Comparison of ENCODE assay signal across 9 cellular contexts in the genomic region with DNA sequence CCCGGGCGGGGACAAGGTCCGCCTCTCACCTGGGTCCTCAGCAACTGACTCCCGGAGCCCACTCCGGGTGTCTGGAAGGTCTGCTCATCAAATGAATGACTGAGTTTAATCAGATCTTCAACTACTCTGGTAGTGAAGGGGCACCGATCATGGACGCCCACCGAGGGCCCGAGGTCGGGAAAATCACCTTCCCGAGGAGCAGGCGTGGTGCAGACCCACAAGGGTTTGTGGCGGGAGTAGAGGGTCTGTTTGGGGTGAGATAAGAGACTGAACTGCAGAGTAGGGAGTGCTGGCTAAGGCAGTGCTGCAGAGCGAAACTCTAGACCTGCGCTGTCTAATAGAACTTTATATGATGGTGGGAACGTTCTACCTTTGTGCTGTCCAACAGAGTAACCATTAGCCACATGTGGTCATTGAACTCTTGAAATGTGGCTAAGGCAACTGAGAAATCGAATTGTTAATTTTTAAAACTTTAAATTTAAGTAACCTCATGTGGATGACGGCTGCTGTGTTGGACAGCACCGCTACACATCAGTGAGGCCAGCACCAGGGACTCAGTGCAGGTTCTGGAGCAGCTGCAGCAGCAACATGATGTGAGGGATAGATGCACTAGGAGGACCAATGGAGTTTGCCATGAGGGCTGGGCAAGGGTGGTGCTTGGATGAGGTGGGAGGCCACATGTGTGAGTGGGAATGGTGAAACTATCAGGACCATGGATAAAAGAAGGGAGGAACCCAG. TPM values are rescaled to one million over a fixed set of nuclear protein-coding genes. Genes with fewer than 3 reads are reported as not detected.
DNase-seq lines count a peak whose midpoint lies in the region; ATAC-seq and TF ChIP-seq lines count a peak whose summit lies in the region.
"Not testable (repeated sequence)": the region's sequence is repeated elsewhere in the genome, so short reads cannot be mapped to it uniquely, and the experiment has no call there.
"Had no signal": no experiment of that assay in that cellular context is flagged by ENCODE, and none has a peak within 500 bp of the region (broad histone marks: within the 10 kb centered on the region; RNA-seq: fewer than 3 reads in every experiment).

No MANE protein-coding gene starts in this region.

- not testable (repeated sequence) for TF ChIP-seq RAD21 in SK-N-SH (IDR thresholded peaks at IDR 0.05; ENCODE audit: low read length)

- H3K27ac ChIP-seq in CD8-positive, alpha-beta T cell (ENCODE audit: low read depth, low read length), result peak overlapping the region; percentile 78
- H3K27ac ChIP-seq in SK-N-SH (ENCODE audit: low read depth in 2 of 2, low read length in 1 of 2) (peak overlapping the region in 1 of 2 experiments; percentile 84; a peak in 1 of 4 replicates), adrenal gland (peak overlapping the region in 4 of 5 donors; percentile 55 to 93 (median 71)), epithelial cell of prostate (peak overlapping the region; percentile 17), left lung (peak overlapping the region; percentile 55 to 82), tibial artery (peak overlapping the region; percentile 84 to 85)

- not testable (repeated sequence) for H3K9me3 ChIP-seq in CD8-positive, alpha-beta T cell (ENCODE audit: low read length); SK-N-SH; adrenal gland (replicated peaks in 1 of 3); left lung; tibial artery

- H3K27me3 ChIP-seq in CD8-positive, alpha-beta T cell (ENCODE audit: insufficient read depth, low read length); SK-N-SH (ENCODE audit: insufficient read depth); adrenal gland; tibial artery: not testable (repeated sequence)
- peaks cover 0 to 23% of the 10 kb centered on the region in 2 donors for H3K27me3 ChIP-seq in left lung

- POLR2A ChIA-PET in CD8-positive, alpha-beta T cell (lab: Charles Lee); SK-N-SH (lab: Yijun Ruan, JAX): not testable (repeated sequence)

- not testable (repeated sequence) for DNase-seq in CD8-positive, alpha-beta T cell; adrenal gland; epithelial cell of prostate (ENCODE audit: low read depth, low spot score); left lung; osteocyte (ENCODE audit: extremely low spot score, unreplicated experiment); tibial artery
- peak; percentile 50 for DNase-seq in SK-N-SH

- WGBS in SK-N-SH (ENCODE audit: low lambda C conversion rate), result 1% methylated on average over 14 of the region's 19 CpGs
- WGBS in adrenal gland, 4 donors, result 5 to 7% (median 7%) methylated on average over 17 to 19 of the region's 19 CpGs

- ATAC-seq in CD8-positive, alpha-beta T cell; left lung: not testable (repeated sequence)
- peak; percentile 9 for ATAC-seq in HG03196 (IDR thresholded peaks at IDR 0.05; ENCODE audit: unreplicated experiment)

- not testable (repeated sequence) for H3K36me3 ChIP-seq in CD8-positive, alpha-beta T cell (ENCODE audit: insufficient read depth, low read length); SK-N-SH (replicated peaks in 1 of 2; ENCODE audit: control insufficient read depth in 1 of 2, insufficient read depth in 2 of 2, low read length in 1 of 2); adrenal gland (replicated peaks in 1 of 2); left lung; tibial artery

- H3F3A ChIP-seq in SK-N-SH (replicated peaks; ENCODE audit: insufficient read depth), result not testable (repeated sequence)

- H3K9me2 ChIP-seq in SK-N-SH, result not testable (repeated sequence)

- H3K9me3 Mint-ChIP-seq in CD8-positive, alpha-beta T cell; osteocyte (ENCODE audit: unreplicated experiment): not testable (repeated sequence)

- H4K20me1 ChIP-seq in SK-N-SH (ENCODE audit: insufficient read depth), result not testable (repeated sequence)

- H3K27me3 Mint-ChIP-seq in CD8-positive, alpha-beta T cell (ENCODE audit: low read depth); osteocyte (ENCODE audit: unreplicated experiment): not testable (repeated sequence)

- H3K4me1 Mint-ChIP-seq in CD8-positive, alpha-beta T cell (ENCODE audit: low read depth), result peaks cover 45% of the 10 kb centered on the region
- H3K4me1 Mint-ChIP-seq in osteocyte (ENCODE audit: unreplicated experiment), result peaks cover 29% of the 10 kb centered on the region

- H3K4me3 Mint-ChIP-seq in CD8-positive, alpha-beta T cell, result peak overlapping the region; percentile 95
- H3K4me3 Mint-ChIP-seq in osteocyte (ENCODE audit: unreplicated experiment), result peak overlapping the region; percentile 97

- H3K4me1 ChIP-seq in CD8-positive, alpha-beta T cell (ENCODE audit: insufficient read depth, low read length), result peaks cover 22% of the 10 kb centered on the region
- peaks cover 5 to 27% of the 10 kb centered on the region in 2 experiments; a peak in 2 of 4 replicates for H3K4me1 ChIP-seq in SK-N-SH (ENCODE audit: control insufficient read depth in 1 of 2, insufficient read depth in 2 of 2, low read depth in 1 of 2, low read length in 1 of 2)
- peaks cover 5 to 24% of the 10 kb centered on the region in 2 donors for H3K4me1 ChIP-seq in adrenal gland (replicated peaks in 1 of 2)
- H3K4me1 ChIP-seq in left lung, result peaks cover 9 to 44% of the 10 kb centered on the region in 2 donors
- H3K4me1 ChIP-seq in tibial artery, result peaks cover 0 to 48% (median 33%) of the 10 kb centered on the region in 4 donors

- peak overlapping the region; percentile 95 for H3K27ac Mint-ChIP-seq in CD8-positive, alpha-beta T cell
- peak overlapping the region; percentile 98 for H3K27ac Mint-ChIP-seq in osteocyte (ENCODE audit: unreplicated experiment)

- TF ChIP-seq CTCF in CD8-positive, alpha-beta T cell (IDR thresholded peaks at IDR 0.05); SK-N-SH (IDR thresholded peaks at IDR 0.05); adrenal gland (IDR thresholded peaks at IDR 0.05); left lung (IDR thresholded peaks at IDR 0.05); osteocyte (IDR thresholded peaks at IDR 0.05); tibial artery (IDR thresholded peaks at IDR 0.05): not testable (repeated sequence)

- peaks cover 12% of the 10 kb centered on the region for H3K36me3 Mint-ChIP-seq in CD8-positive, alpha-beta T cell
- not testable (repeated sequence) for H3K36me3 Mint-ChIP-seq in osteocyte (ENCODE audit: unreplicated experiment)

- peak overlapping the region; percentile 74; the same call in 1 of the 2 replicates for H2AFZ ChIP-seq in SK-N-SH (ENCODE audit: low read depth)

- intact Hi-C loops in CD8-positive, alpha-beta T cell (cut with DNase I, micrococcal nuclease), result loop anchor here (1.0 to 5.0 kb wide), 3 partner anchors 16 to 97 kb away; partner anchors contain the start of genes APEH (in 2 of the 2), AMIGO3 (in 1 of the 2) and IP6K1 (in 1 of the 2)
- intact Hi-C loops in adrenal gland (cut with DNase I); left lung (cut with DNase I); tibial artery (cut with DNase I; ENCODE audit: low total_unique reads): not testable (repeated sequence)

- peak overlapping the region; percentile 83 for H3K4me2 ChIP-seq in SK-N-SH

- peak overlapping the region; percentile 96 for H3K4me3 ChIP-seq in CD8-positive, alpha-beta T cell (ENCODE audit: low read depth, low read length)
- peak overlapping the region; percentile 84 to 92 for H3K4me3 ChIP-seq in SK-N-SH (ENCODE audit: low read depth in 2 of 2, low read length in 1 of 2)
- H3K4me3 ChIP-seq in adrenal gland, result peak overlapping the region; percentile 74 to 99 (median 95)
- H3K4me3 ChIP-seq in left lung, result peak overlapping the region; percentile 98 to 99
- H3K4me3 ChIP-seq in tibial artery, result peak overlapping the region; percentile 81 to 91

- H3K9ac ChIP-seq in SK-N-SH, result peak overlapping the region; percentile 87

- not testable (repeated sequence) for TF ChIP-seq POLR2A in adrenal gland (IDR thresholded peaks at IDR 0.05)

- TF ChIP-seq EP300 in SK-N-SH (IDR thresholded peaks at IDR 0.05; ENCODE audit: borderline replicate concordance in 1 of 2, low read depth in 1 of 2, low read length in 1 of 2), result not testable (repeated sequence)

- peaks cover 28% of the 10 kb centered on the region for H3K79me2 ChIP-seq in SK-N-SH (ENCODE audit: insufficient read depth)

- CTCF ChIA-PET in CD8-positive, alpha-beta T cell (lab: Charles Lee), result not testable (repeated sequence)
- CTCF ChIA-PET in SK-N-SH (lab: Yijun Ruan, JAX), result interaction anchor here (1.4 kb wide), 1 partner anchor 151 kb away, joined by 3 read pairs; no protein-coding TSS in a partner anchor

RNA-seq across cellular contexts. Expression of gene RNF123, which starts 0.7 kb away (rescaled TPM):
- 10 to 100 TPM; 23.7 to 27.0 TPM for total RNA-seq in CD8-positive, alpha-beta T cell
- 48.1 and 53.3 TPM in 2 replicates for polyA plus RNA-seq in SK-N-SH (2012; rRNA removed)
- 15.5 and 21.9 TPM in 2 replicates for polyA plus RNA-seq in SK-N-SH (2012; cell fraction: cytosol; rRNA removed)
- 151 and 186 TPM in 2 replicates for polyA plus RNA-seq in SK-N-SH (2012; cell fraction: nucleus; rRNA removed)
- total RNA-seq in adrenal gland, result 10 to 100 TPM; 19.5 to 62.3 (median 38.3) TPM
- polyA plus RNA-seq in adrenal gland, result 10 to 100 TPM; 35.1 to 59.6 (median 48.8) TPM
- total RNA-seq in left lung, result 10 to 100 TPM; 40.9 to 45.0 TPM
- total RNA-seq in osteocyte, result 50.9 and 61.0 TPM in 2 replicates

RNA-seq across cellular contexts. Expression of gene MST1, which starts 0.8 kb away (rescaled TPM):
- total RNA-seq in CD8-positive, alpha-beta T cell, result 1 to 10 TPM; 8.6 to 9.1 TPM
- polyA plus RNA-seq in SK-N-SH (2012; rRNA removed) (35.1 and 46.3 TPM in 2 replicates), adrenal gland (100 to 1,000 TPM in 2 of 3 donors, 1 to 10 TPM in 1; 7.5 to 241 (median 240) TPM)
- polyA plus RNA-seq in SK-N-SH (2012; cell fraction: cytosol; rRNA removed), result 2.8 and 4.5 TPM in 2 replicates
- 411 and 496 TPM in 2 replicates for polyA plus RNA-seq in SK-N-SH (2012; cell fraction: nucleus; rRNA removed)
- total RNA-seq in adrenal gland (10 to 100 TPM; 13.4 to 92.0 (median 36.4) TPM), left lung (10 to 100 TPM; 12.5 to 19.1 TPM), osteocyte (35.9 and 38.3 TPM in 2 replicates)

RNA-seq across cellular contexts. Expression of gene APEH, which starts 15.9 kb away (rescaled TPM):
- 10 to 100 TPM; 40.8 to 48.9 TPM for total RNA-seq in CD8-positive, alpha-beta T cell
- polyA plus RNA-seq in SK-N-SH (2012; rRNA removed), result 112 and 122 TPM in 2 replicates
- polyA plus RNA-seq in SK-N-SH (2012; cell fraction: cytosol; rRNA removed), result 61.5 and 82.7 TPM in 2 replicates
- 196 and 200 TPM in 2 replicates for polyA plus RNA-seq in SK-N-SH (2012; cell fraction: nucleus; rRNA removed)
- 100 to 1,000 TPM in 6 of 8 donors, 10 to 100 TPM in 2; 86.6 to 158 (median 126) TPM for total RNA-seq in adrenal gland
- 100 to 1,000 TPM in 1 of 3 donors, 10 to 100 TPM in 2; 36.5 to 124 (median 45.9) TPM for polyA plus RNA-seq in adrenal gland
- total RNA-seq in left lung, result 100 to 1,000 TPM; 121 to 122 TPM
- total RNA-seq in osteocyte, result 98.5 and 105 TPM in 2 replicates

RNA-seq across cellular contexts. Expression of gene AMIGO3, which starts 29.4 kb away (rescaled TPM):
- total RNA-seq in CD8-positive, alpha-beta T cell, result 1 to 10 TPM; 1.5 to 3.5 TPM
- polyA plus RNA-seq in SK-N-SH (2012; rRNA removed) (1.1 and 1.2 TPM in 2 replicates), adrenal gland (1 to 10 TPM in 2 of 3 donors, not detected in 1; 2.2 to 3.0 TPM)
- polyA plus RNA-seq in SK-N-SH (2012; cell fraction: cytosol; rRNA removed), result 0.66 TPM in 1 of 2 replicates, not detected in the other
- polyA plus RNA-seq in SK-N-SH (2012; cell fraction: nucleus; rRNA removed), result 5.8 and 6.5 TPM in 2 replicates
- total RNA-seq in adrenal gland (1 to 10 TPM in 3 of 8 donors, under 1 TPM in 2, not detected in 3; 0.34 to 1.3 (median 1.2) TPM), left lung (under 1 TPM in 1 of 2 donors, not detected in 1; 0.47 TPM), osteocyte (not detected in 2 replicates)
- total RNA-seq: sciatic nerve had no signal

RNA-seq across cellular contexts. Expression of gene GMPPB, which starts 33.7 kb away (rescaled TPM):
- total RNA-seq in CD8-positive, alpha-beta T cell, result 10 to 100 TPM; 34.9 to 36.6 TPM
- polyA plus RNA-seq in SK-N-SH (2012; rRNA removed) (25.1 and 28.3 TPM in 2 replicates), adrenal gland (10 to 100 TPM; 11.2 to 38.5 (median 20.2) TPM)
- polyA plus RNA-seq in SK-N-SH (2012; cell fraction: cytosol; rRNA removed), result 9.2 and 16.1 TPM in 2 replicates
- polyA plus RNA-seq in SK-N-SH (2012; cell fraction: nucleus; rRNA removed), result 47.8 and 50.9 TPM in 2 replicates
- total RNA-seq in adrenal gland (100 to 1,000 TPM in 1 of 8 donors, 10 to 100 TPM in 7; 22.3 to 141 (median 33.1) TPM), left lung (10 to 100 TPM; 41.0 to 69.5 TPM), osteocyte (27.3 and 27.5 TPM in 2 replicates)
